In genomic region chr15:62782100-62782791, GRCh38 we compare ENCODE assay signal across 1 cellular context.
TF ChIP-seq lines count a peak whose summit lies in the region.

No MANE protein-coding gene starts in this region.

TF ChIP-seq in GM12878, 131 proteins besides CTCF, POLR2A, EP300 and RAD21 (continued from another document):
- TF ChIP-seq RBBP5 (conservative IDR thresholded peaks at IDR 0.05) (no peak), TCF3 (IDR thresholded peaks at IDR 0.05; ENCODE audit: borderline replicate concordance, insufficient read depth, low read depth, low read length) (no peak), FOXM1 (IDR thresholded peaks at IDR 0.05; ENCODE audit: low read depth, low read length) (no peak), ZBTB40 (IDR thresholded peaks at IDR 0.05; ENCODE audit: borderline replicate concordance) (no peak), MEF2A (IDR thresholded peaks at IDR 0.05; ENCODE audit: insufficient read depth, low read depth, low read length) (no peak), STAT1 (conservative IDR thresholded peaks at IDR 0.05) (no peak), DPF2 (IDR thresholded peaks at IDR 0.05) (no peak), IRF3 (IDR thresholded peaks at IDR 0.05) (no peak), SPI1 (IDR thresholded peaks at IDR 0.05; ENCODE audit: borderline replicate concordance, insufficient read depth, low read depth, low read length) (no peak), GABPA (IDR thresholded peaks at IDR 0.05; ENCODE audit: low read depth) (no peak), BRCA1 (IDR thresholded peaks at IDR 0.05; ENCODE audit: low read depth, low read length) (no peak), NFYA (IDR thresholded peaks at IDR 0.05; ENCODE audit: borderline replicate concordance, low read depth, low read length) (no peak), KDM1A (IDR thresholded peaks at IDR 0.05; ENCODE audit: borderline replicate concordance) (no peak), EED (IDR thresholded peaks at IDR 0.05; ENCODE audit: low read depth) (no peak), BHLHE40 (IDR thresholded peaks at IDR 0.05; ENCODE audit: borderline replicate concordance in 1 of 2, low read depth in 2 of 2, low read length in 1 of 2) (peak in 1 of 2 experiments; percentile 64; a peak in 2 of 4 replicates), USF1 (IDR thresholded peaks at IDR 0.05; ENCODE audit: borderline replicate concordance, extremely low read length, insufficient read depth, low read depth, low read length) (no peak), SKIL (IDR thresholded peaks at IDR 0.05; ENCODE audit: low read depth, poor library complexity, severe bottlenecking) (no peak), ZNF24 (IDR thresholded peaks at IDR 0.05) (peak; percentile 67; the same call in 1 of the 2 replicates), SUPT20H (IDR thresholded peaks at IDR 0.05; ENCODE audit: borderline replicate concordance, control insufficient read depth, low read depth, low read length) (no peak), ESRRA (IDR thresholded peaks at IDR 0.05; ENCODE audit: low read length) (no peak), SMC3 (IDR thresholded peaks at IDR 0.05; ENCODE audit: borderline replicate concordance, low read length) (peak; percentile 54; the same call in 1 of the 2 replicates)
